16 cellular contexts compared by ENCODE assay signal in the genomic region with DNA sequence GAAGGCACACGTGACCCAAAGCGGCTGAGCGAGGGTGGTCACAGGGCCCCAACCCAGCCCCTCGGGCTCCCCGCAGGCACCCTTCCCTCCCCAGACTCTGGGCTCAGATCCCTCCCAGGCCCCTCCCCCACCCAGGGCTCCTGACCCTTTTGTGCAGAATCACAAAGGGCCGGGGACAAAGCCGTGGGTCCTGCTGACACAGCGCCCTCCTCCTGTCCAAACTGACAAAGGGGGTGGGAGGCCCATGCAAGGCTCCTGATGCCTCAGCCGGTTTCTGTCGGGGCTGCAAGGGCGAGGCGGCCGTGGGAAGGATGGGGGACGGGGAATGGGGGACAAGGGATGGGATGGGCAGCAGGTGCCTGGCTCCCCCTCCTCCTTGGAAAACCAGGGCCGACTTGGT. TPM values are rescaled to one million over a fixed set of nuclear protein-coding genes. Genes with fewer than 3 reads are reported as not detected.
DNase-seq lines count a peak whose midpoint lies in the region; ATAC-seq, FAIRE-seq and TF ChIP-seq lines count a peak whose summit lies in the region.
"Had no signal": no experiment of that assay in that cellular context is flagged by ENCODE, and none has a peak within 500 bp of the region (broad histone marks: within the 10 kb centered on the region; RNA-seq: fewer than 3 reads in every experiment).

No MANE protein-coding gene starts in this region.

- H3K27ac ChIP-seq in A549 (peak overlapping the region in 1 of 2 experiments; percentile 63; a peak in 3 of 6 replicates), HUES6 (ENCODE audit: low read depth, low read length) (0 out of 2 replicates have a peak overlapping the region, but pooled peaks have one; percentile 40), endodermal cell (ENCODE audit: low read depth, low read length) (peak overlapping the region; percentile 93), mesenchymal stem cell (ENCODE audit: low read length, poor library complexity, severe bottlenecking) (no peak overlapping the region), caudate nucleus (ENCODE audit: low read depth, low read length) (no peak overlapping the region)

- peak overlapping the region; percentile 82 for H2BK15ac ChIP-seq in mesenchymal stem cell (ENCODE audit: low read depth, poor library complexity, severe bottlenecking)

- peaks cover 16% of the 10 kb centered on the region for H3K79me1 ChIP-seq in mesenchymal stem cell (replicated peaks; ENCODE audit: low read length, poor library complexity, severe bottlenecking)

- H2BK12ac ChIP-seq in mesenchymal stem cell (ENCODE audit: low read length in 2 of 2): peak overlapping the region in 1 of 2 experiments; percentile 90

- peak overlapping the region in 1 of 2 experiments; percentile 53 for H3K14ac ChIP-seq in mesenchymal stem cell (ENCODE audit: low read length in 2 of 2)

- H2BK5ac ChIP-seq in mesenchymal stem cell (ENCODE audit: low read depth, low read length, poor library complexity, severe bottlenecking): no peak overlapping the region

- no peaks in the 10 kb centered on the region for H3K27me3 Mint-ChIP-seq in endodermal cell (ENCODE audit: insufficient read depth)
- H3K27me3 Mint-ChIP-seq: CD4-positive, alpha-beta memory T cell had no signal

- peaks cover 10% of the 10 kb centered on the region for H3K4me1 Mint-ChIP-seq in endodermal cell
- H3K4me1 Mint-ChIP-seq: CD4-positive, alpha-beta memory T cell had no signal

- TF ChIP-seq POLR2A in A549 (IDR thresholded peaks at IDR 0.05; ENCODE audit: low read length): no peak

- H3K9me3 ChIP-seq in A549: no peaks in the 10 kb centered on the region
- H3K9me3 ChIP-seq in HUES6 (ENCODE audit: control insufficient read depth, insufficient read depth, low read depth, low read length): no peaks in the 10 kb centered on the region
- H3K9me3 ChIP-seq in endodermal cell (ENCODE audit: control insufficient read depth, low read length): no peaks in the 10 kb centered on the region
- H3K9me3 ChIP-seq in mesenchymal stem cell (ENCODE audit: control insufficient read depth, low read length): no peaks in the 10 kb centered on the region

- peak overlapping the region; percentile 55 for H4K91ac ChIP-seq in mesenchymal stem cell (ENCODE audit: low read length)

- H3K4ac ChIP-seq in mesenchymal stem cell (ENCODE audit: low read depth in 1 of 2, low read length in 2 of 2): peak overlapping the region in 1 of 2 experiments; percentile 37

- H2AK5ac ChIP-seq in mesenchymal stem cell (ENCODE audit: low read length, severe bottlenecking): no peak overlapping the region

- CTCF ChIA-PET in A549 (lab: Yijun Ruan, JAX): interaction anchor here (0.8 to 3.9 kb wide), 2 partner anchors 37 to 43 kb away, joined by 3 to 15 read pairs; a partner anchor contains a TSS

- DNase-seq in A549 (ENCODE audit: low read depth in 1 of 2, low spot score in 1 of 2): no peak
- DNase-seq in endodermal cell: peak; percentile 78
- DNase-seq in mesenchymal stem cell: no peak
- DNase-seq in NCI-H82 treated with DMSO at 0.1 percent for 48 hours (lab: John Stamatoyannopoulos, UW; ENCODE audit: unreplicated experiment): no peak
- DNase-seq in NCI-H2081 treated with DMSO at 0.1 percent for 48 hours (lab: John Stamatoyannopoulos, UW): no peak
- no peak for DNase-seq in caudate nucleus (lab: John Stamatoyannopoulos, UW)
- DNase-seq: 8988T; Calu3; CD4-positive, alpha-beta memory T cell; DMS53; KBM-7; NCI-H1436 treated with DMSO at 0.1 percent for 48 hours; NCI-H524; SIG-M5 had no signal

- H3K9ac ChIP-seq in HUES6 (ENCODE audit: low read length) (no peak overlapping the region), endodermal cell (ENCODE audit: extremely low read depth, low read length, poor library complexity, severe bottlenecking) (no peak overlapping the region), mesenchymal stem cell (ENCODE audit: low read length) (no peak overlapping the region)

- peak overlapping the region; percentile 58 for H3K27ac Mint-ChIP-seq in endodermal cell
- H3K27ac Mint-ChIP-seq: CD4-positive, alpha-beta memory T cell had no signal

- H4K8ac ChIP-seq in mesenchymal stem cell (ENCODE audit: low read length): peak overlapping the region; percentile 52

- 86% methylated on average over 7 of the region's 15 CpGs for WGBS in A549 (ENCODE audit: missing lambda C conversion rate)
- WGBS in endodermal cell (ENCODE audit: insufficient coverage in 1 of 2, insufficient read length in 1 of 2), 2 experiments: 16 to 75% methylated on average over 7 to 15 of the region's 15 CpGs
- 82% methylated on average over 15 of the region's 15 CpGs for WGBS in mesenchymal stem cell

- no peak for ATAC-seq in A549
- ATAC-seq in GM19463 (IDR thresholded peaks at IDR 0.05; ENCODE audit: unreplicated experiment): no peak

- peaks cover 46% of the 10 kb centered on the region for H3K4me1 ChIP-seq in A549
- peaks cover 53% of the 10 kb centered on the region for H3K4me1 ChIP-seq in HUES6 (ENCODE audit: control insufficient read depth, insufficient read depth, low read length)
- H3K4me1 ChIP-seq in endodermal cell (ENCODE audit: control insufficient read depth, insufficient read depth, low read length): peaks cover 3% of the 10 kb centered on the region
- H3K4me1 ChIP-seq in mesenchymal stem cell (ENCODE audit: control insufficient read depth, insufficient read depth, low read depth, low read length): peaks cover 45% of the 10 kb centered on the region

- H3K4me3 ChIP-seq in A549 (no peak overlapping the region), HUES6 (ENCODE audit: low read depth, low read length) (no peak overlapping the region), endodermal cell (ENCODE audit: low read length) (no peak overlapping the region), mesenchymal stem cell (ENCODE audit: insufficient read depth in 1 of 2, low read depth in 1 of 2, low read length in 2 of 2) (no peak overlapping the region)

- TF ChIP-seq EP300 in A549 (IDR thresholded peaks at IDR 0.05): no peak

- peak overlapping the region; percentile 56 for H2BK120ac ChIP-seq in mesenchymal stem cell (ENCODE audit: low read depth, low read length)

- no peak overlapping the region for H3K4me3 Mint-ChIP-seq in endodermal cell
- H3K4me3 Mint-ChIP-seq: CD4-positive, alpha-beta memory T cell had no signal

- no peak for TF ChIP-seq RAD21 in A549 (conservative IDR thresholded peaks at IDR 0.05 in 1 of 2, IDR thresholded peaks at IDR 0.05 in 1 of 2)

- no peak overlapping the region for H2AFZ ChIP-seq in mesenchymal stem cell (ENCODE audit: low read depth, low read length)

- no peaks in the 10 kb centered on the region for H3K9me3 Mint-ChIP-seq in endodermal cell
- H3K9me3 Mint-ChIP-seq: CD4-positive, alpha-beta memory T cell had no signal

- H3K36me3 ChIP-seq in HUES6 (ENCODE audit: control insufficient read depth, insufficient read depth, low read length) (no peaks in the 10 kb centered on the region), endodermal cell (ENCODE audit: control insufficient read depth, insufficient read depth, low read length) (no peaks in the 10 kb centered on the region), mesenchymal stem cell (ENCODE audit: control insufficient read depth in 1 of 2, insufficient read depth in 2 of 2, low read depth in 1 of 2, low read length in 2 of 2) (peaks cover 0 to 45% of the 10 kb centered on the region in 2 experiments)

- H3K4me2 ChIP-seq in A549 (peak overlapping the region; percentile 43; the same call in 2 of the 3 replicates), mesenchymal stem cell (ENCODE audit: low read length, poor library complexity, severe bottlenecking) (no peak overlapping the region)

- no peak overlapping the region for H3K23ac ChIP-seq in mesenchymal stem cell (ENCODE audit: low read length in 2 of 2)

- H3K36me3 Mint-ChIP-seq in endodermal cell (ENCODE audit: low read depth): no peaks in the 10 kb centered on the region

- TF ChIP-seq CTCF in A549 (IDR thresholded peaks at IDR 0.05) (no peak), endodermal cell (conservative IDR thresholded peaks at IDR 0.05) (no peak)

- no peak for FAIRE-seq in A549 (lab: Jason Lieb, UNC)

- H3K27me3 ChIP-seq in HUES6 (ENCODE audit: control insufficient read depth, insufficient read depth, low read length): no peaks in the 10 kb centered on the region
- no peaks in the 10 kb centered on the region for H3K27me3 ChIP-seq in endodermal cell (ENCODE audit: control insufficient read depth, insufficient read depth, low read length, poor library complexity, severe bottlenecking)
- H3K27me3 ChIP-seq in mesenchymal stem cell (ENCODE audit: control insufficient read depth in 1 of 2, insufficient read depth in 1 of 2, low read length in 2 of 2): no peaks in the 10 kb centered on the region

- POLR2A ChIA-PET in A549 (lab: Yijun Ruan, JAX): no interaction called here

- peak overlapping the region; percentile 47 to 49 for H3K18ac ChIP-seq in mesenchymal stem cell (ENCODE audit: low read depth in 1 of 2, low read length in 2 of 2)

TF ChIP-seq in A549, 52 proteins besides CTCF, POLR2A, EP300 and RAD21 (continues in another document):
- no peak for TF ChIP-seq RCOR1 (IDR thresholded peaks at IDR 0.05; ENCODE audit: low read depth, low read length)
- no peak for TF ChIP-seq HOXB13 (CRISPR knock-in tag; IDR thresholded peaks at IDR 0.05; ENCODE audit: low read depth)
- no peak for TF ChIP-seq CBX8 (IDR thresholded peaks at IDR 0.05)
- TF ChIP-seq NFE2L2 (conservative IDR thresholded peaks at IDR 0.05; ENCODE audit: low read length): no peak
- TF ChIP-seq HDAC2 (IDR thresholded peaks at IDR 0.05): no peak
- TF ChIP-seq SMC3 (IDR thresholded peaks at IDR 0.05): no peak

RNA-seq across cellular contexts. Expression of a gene that starts 43.5 kb away (rescaled TPM):
- 31.5 and 37.6 TPM in 2 replicates for polyA plus RNA-seq in A549 (2011; rRNA removed)
- 55.0 and 56.4 TPM in 2 replicates for polyA plus RNA-seq in A549 (2012; cell fraction: cytosol; rRNA removed)
- 44.6 and 56.7 TPM in 2 replicates for polyA plus RNA-seq in A549 (2012; cell fraction: nucleus; rRNA removed)
- 28.7 to 30.8 TPM (median 29.8 TPM) in 3 replicates for polyA plus RNA-seq in A549 (2017; fragmentation: RNase III; extraction: RNeasy Plus Mini Kit Qiagen cat#74134 plus additional on column Dnase treatment)
- polyA minus RNA-seq in A549 (2011; rRNA and poly(A)+ RNA removed): 21.2 and 21.9 TPM in 2 replicates
- total RNA-seq in endodermal cell: 10 to 100 TPM; 47.9 to 48.4 TPM
- 43.3 TPM for polyA plus RNA-seq in endodermal cell (2013, experiment 1 of 2)
- 38.8 TPM for polyA plus RNA-seq in endodermal cell (2013, experiment 2 of 2)
- 28.9 TPM for polyA plus RNA-seq in mesenchymal stem cell (2013, experiment 1 of 2)
- 28.1 TPM for polyA plus RNA-seq in mesenchymal stem cell (2013, experiment 2 of 2)

Comparison
In these comparisons a context has a peak if more than half of its experiments do, and no peak if none do; other contexts are left out.
1. H3K27ac ChIP-seq: peak in HUES6 (single experiment) and endodermal cell (single experiment); none in mesenchymal stem cell (single experiment) and caudate nucleus (single experiment).